ENCODE assay signal across 9 cellular contexts in the genomic region with DNA sequence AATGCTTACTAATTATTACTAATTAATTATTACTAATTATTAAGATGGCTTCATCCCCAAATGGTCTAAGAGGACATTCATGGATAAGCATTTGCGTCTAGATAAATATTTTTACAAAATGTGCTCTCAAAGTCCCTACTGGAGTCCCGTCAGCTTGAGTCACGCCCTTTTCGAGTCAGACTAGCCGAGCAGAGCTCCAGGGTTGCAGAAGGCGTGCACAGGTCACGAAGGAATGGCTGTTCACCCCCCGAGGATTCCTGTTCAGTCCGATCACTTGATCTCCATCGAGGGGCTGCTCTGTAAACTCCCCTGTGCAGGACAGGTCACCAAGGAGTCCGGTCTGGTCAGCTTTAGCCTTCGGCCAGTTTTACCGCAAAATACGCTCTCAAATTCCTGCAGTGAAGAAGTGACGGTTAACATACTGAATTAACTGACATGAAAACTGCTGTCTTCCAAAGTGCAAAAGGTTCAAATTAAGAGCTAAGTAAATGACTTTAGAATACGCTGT.
"Had no signal": no experiment of that assay in that cellular context is flagged by ENCODE, and none has a peak within 500 bp of the region (broad histone marks: within the 10 kb centered on the region; RNA-seq: fewer than 3 reads in every experiment).

No MANE protein-coding gene starts in this region.

- H3K27ac ChIP-seq: HL-60 had no signal

- ATAC-seq: GM23338, K562 had no signal

- DNase-seq: H9, HCEC 1CT, HFFc6, IMR-90, KG1 had no signal

- FAIRE-seq: H1, K562 had no signal

- H3K4me2 ChIP-seq: GM23338 had no signal

- H3K4me3 ChIP-seq: GM23338, K562 had no signal

- H2AFZ ChIP-seq: GM23338 had no signal
